ENCODE assay signal across 13 cellular contexts in the genomic region with DNA sequence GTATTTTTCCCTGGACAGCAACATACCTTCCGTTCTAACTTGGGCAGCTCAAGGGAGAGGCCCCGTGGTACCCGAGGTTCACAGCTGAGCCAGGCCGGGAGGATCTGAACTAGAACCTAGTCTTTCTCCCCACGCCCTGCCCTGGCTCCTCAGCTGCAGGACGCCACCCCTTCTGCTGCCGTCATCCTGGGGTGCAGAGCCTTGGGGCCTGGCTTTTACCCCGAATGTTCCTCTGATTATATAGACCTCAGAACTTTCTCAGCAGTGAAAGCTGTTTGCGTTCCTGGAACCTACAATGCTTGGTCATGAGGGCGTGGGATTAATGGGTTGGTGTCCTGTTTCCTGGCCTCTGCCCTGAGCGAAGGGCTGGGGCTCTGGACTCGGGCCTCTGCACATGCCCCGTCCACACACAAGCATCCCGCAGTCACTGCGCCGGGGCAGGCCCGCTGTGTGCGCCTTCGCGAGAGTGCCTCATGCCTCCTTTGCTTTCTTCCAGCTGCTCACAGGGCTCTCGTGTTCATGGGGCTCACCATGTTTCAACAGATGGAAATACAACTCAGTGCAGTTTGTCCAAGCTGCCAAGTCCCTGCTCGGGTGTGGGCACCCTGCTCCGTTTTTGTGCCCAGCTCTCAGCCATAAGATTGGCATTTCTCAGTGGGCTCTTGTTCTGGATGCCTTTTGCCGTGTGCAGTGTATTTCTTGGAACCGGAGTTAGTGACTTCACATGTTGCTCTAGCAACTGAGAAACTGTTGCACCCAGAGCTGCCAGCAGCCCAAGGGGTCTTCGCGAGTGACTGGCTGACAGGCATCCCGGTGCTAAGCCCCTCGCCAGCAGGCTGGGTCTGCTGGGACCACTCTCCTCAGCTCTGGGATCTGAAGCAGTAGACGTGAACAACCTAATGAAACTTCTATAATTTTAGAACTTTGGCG. TPM values are rescaled to one million over a fixed set of nuclear protein-coding genes. Genes with fewer than 3 reads are reported as not detected.
DNase-seq lines count a peak whose midpoint lies in the region; ATAC-seq and TF ChIP-seq lines count a peak whose summit lies in the region.
"Had no signal": no experiment of that assay in that cellular context is flagged by ENCODE, and none has a peak within 500 bp of the region (broad histone marks: within the 10 kb centered on the region; RNA-seq: fewer than 3 reads in every experiment).

No MANE protein-coding gene starts in this region.

- H3K9me3 ChIP-seq in SJCRH30 (replicated peaks) (no peaks in the 10 kb centered on the region), esophagus muscularis mucosa (no peaks in the 10 kb centered on the region), muscle layer of duodenum (ENCODE audit: control insufficient read depth in 1 of 2, low read length in 2 of 2) (no peaks in the 10 kb centered on the region), thoracic aorta (no peaks in the 10 kb centered on the region), endodermal cell (ENCODE audit: control insufficient read depth, low read length) (no peaks in the 10 kb centered on the region)

- no peak overlapping the region for H3K9ac ChIP-seq in endodermal cell (ENCODE audit: extremely low read depth, low read length, poor library complexity, severe bottlenecking)

- H3K4me3 Mint-ChIP-seq in endodermal cell, result no peak overlapping the region
- H3K4me3 Mint-ChIP-seq in activated CD8-positive, alpha-beta T cell treated with anti-CD3 and anti-CD28 coated beads for 36 hours, result no peak overlapping the region

- H3K4me3 ChIP-seq in SJCRH30 (no peak overlapping the region), esophagus muscularis mucosa (peak overlapping the region in 3 of 4 donors; percentile 35 to 46 (median 39)), muscle layer of duodenum (ENCODE audit: low read depth in 1 of 2, low read length in 2 of 2) (peak overlapping the region in 1 of 2 donors; percentile 34), thoracic aorta (peak overlapping the region; percentile 64), endodermal cell (ENCODE audit: low read length) (no peak overlapping the region)

- intact Hi-C loops in esophagus muscularis mucosa (cut with DNase I), result no loop called here
- intact Hi-C loops in activated CD8-positive, alpha-beta T cell treated with anti-CD3 and anti-CD28 coated beads for 36 hours (cut with micrococcal nuclease), result no loop called here

- TF ChIP-seq EP300 in esophagus muscularis mucosa (IDR thresholded peaks at IDR 0.05), result peak; percentile 29

- no peak for TF ChIP-seq POLR2A in esophagus muscularis mucosa (IDR thresholded peaks at IDR 0.05; ENCODE audit: low read depth)

- peaks cover 42% of the 10 kb centered on the region for H3K36me3 Mint-ChIP-seq in endodermal cell (ENCODE audit: low read depth)
- H3K36me3 Mint-ChIP-seq in activated CD8-positive, alpha-beta T cell treated with anti-CD3 and anti-CD28 coated beads for 36 hours (ENCODE audit: low read depth), result no peaks in the 10 kb centered on the region

- H3K36me3 ChIP-seq in SJCRH30, result peaks cover 27% of the 10 kb centered on the region
- peaks cover 5 to 77% (median 52%) of the 10 kb centered on the region in 4 donors for H3K36me3 ChIP-seq in esophagus muscularis mucosa
- H3K36me3 ChIP-seq in muscle layer of duodenum (ENCODE audit: control insufficient read depth in 1 of 2, insufficient read depth in 2 of 2, low read length in 2 of 2), result peaks cover 7 to 12% of the 10 kb centered on the region in 2 donors
- peaks cover 10% of the 10 kb centered on the region for H3K36me3 ChIP-seq in thoracic aorta
- H3K36me3 ChIP-seq in endodermal cell (ENCODE audit: control insufficient read depth, insufficient read depth, low read length), result peaks cover 12% of the 10 kb centered on the region

- H3K27me3 ChIP-seq in SJCRH30 (no peaks in the 10 kb centered on the region), esophagus muscularis mucosa (no peaks in the 10 kb centered on the region), muscle layer of duodenum (ENCODE audit: low read depth, low read length) (no peaks in the 10 kb centered on the region), thoracic aorta (replicated peaks; ENCODE audit: insufficient read depth) (no peaks in the 10 kb centered on the region), endodermal cell (ENCODE audit: control insufficient read depth, insufficient read depth, low read length, poor library complexity, severe bottlenecking) (no peaks in the 10 kb centered on the region)

- H3K4me1 Mint-ChIP-seq in endodermal cell, result peaks cover 17% of the 10 kb centered on the region
- peaks cover 1% of the 10 kb centered on the region for H3K4me1 Mint-ChIP-seq in activated CD8-positive, alpha-beta T cell treated with anti-CD3 and anti-CD28 coated beads for 36 hours (ENCODE audit: low read depth)

- CTCF ChIA-PET in activated CD8-positive, alpha-beta T cell treated with anti-CD3 and anti-CD28 coated beads for 36 hours (lab: Charles Lee), result no interaction called here

- H3K27me3 Mint-ChIP-seq in endodermal cell (ENCODE audit: insufficient read depth), result no peaks in the 10 kb centered on the region
- no peaks in the 10 kb centered on the region for H3K27me3 Mint-ChIP-seq in activated CD8-positive, alpha-beta T cell treated with anti-CD3 and anti-CD28 coated beads for 36 hours

- DNase-seq in SJCRH30 (no peak), esophagus muscularis mucosa (ENCODE audit: extremely low spot score) (no peak), thoracic aorta (ENCODE audit: low spot score) (peak; percentile 47), endodermal cell (no peak), NCI-H82 treated with DMSO at 0.1 percent for 48 hours (lab: John Stamatoyannopoulos, UW; ENCODE audit: unreplicated experiment) (no peak)
- no peak for DNase-seq in activated CD8-positive, alpha-beta T cell treated with anti-CD3 and anti-CD28 coated beads for 36 hours
- DNase-seq: activated gamma-delta T cell treated with Interleukin-2 at 50 U/mL for 16 hours, cerebellar nuclear complex, DND-41, MM.1S, NCI-H2171 had no signal

- peaks cover 24% of the 10 kb centered on the region for H3K4me1 ChIP-seq in SJCRH30
- peaks cover 50 to 100% (median 100%) of the 10 kb centered on the region in 4 donors for H3K4me1 ChIP-seq in esophagus muscularis mucosa
- peaks cover 8 to 83% of the 10 kb centered on the region in 2 donors for H3K4me1 ChIP-seq in muscle layer of duodenum (ENCODE audit: control insufficient read depth in 1 of 2, insufficient read depth in 2 of 2, low read length in 2 of 2)
- H3K4me1 ChIP-seq in thoracic aorta (ENCODE audit: control insufficient read depth in 1 of 2, low read depth in 2 of 2), result peaks cover 32 to 62% of the 10 kb centered on the region in 2 donors
- H3K4me1 ChIP-seq in endodermal cell (ENCODE audit: control insufficient read depth, insufficient read depth, low read length), result peaks cover 14% of the 10 kb centered on the region

- peak; percentile 54 for ATAC-seq in thoracic aorta (ENCODE audit: insufficient number of reproducible peaks, low FRiP score, low read depth)
- no peak for ATAC-seq in GM18511 (IDR thresholded peaks at IDR 0.05; ENCODE audit: unreplicated experiment)
- no peak for ATAC-seq in activated CD8-positive, alpha-beta T cell treated with anti-CD3 and anti-CD28 coated beads for 36 hours

- H3K9me3 Mint-ChIP-seq in endodermal cell, result no peaks in the 10 kb centered on the region
- H3K9me3 Mint-ChIP-seq in activated CD8-positive, alpha-beta T cell treated with anti-CD3 and anti-CD28 coated beads for 36 hours, result no peaks in the 10 kb centered on the region

- H3K27ac ChIP-seq in SJCRH30, result peak overlapping the region; percentile 74
- peak overlapping the region; percentile 97 to 98 (median 98) for H3K27ac ChIP-seq in esophagus muscularis mucosa (replicated peaks in 1 of 4)
- peak overlapping the region; percentile 87 for H3K27ac ChIP-seq in muscle layer of duodenum (ENCODE audit: low read length)
- H3K27ac ChIP-seq in thoracic aorta, result peak overlapping the region; percentile 95 to 96
- H3K27ac ChIP-seq in endodermal cell (ENCODE audit: low read depth, low read length), result no peak overlapping the region

- TF ChIP-seq CTCF in esophagus muscularis mucosa (IDR thresholded peaks at IDR 0.05) (no peak), thoracic aorta (IDR thresholded peaks at IDR 0.05) (no peak), endodermal cell (conservative IDR thresholded peaks at IDR 0.05) (no peak)
- TF ChIP-seq CTCF in activated CD8-positive, alpha-beta T cell treated with anti-CD3 and anti-CD28 coated beads for 36 hours (IDR thresholded peaks at IDR 0.05), result no peak

- no peak overlapping the region for H3K27ac Mint-ChIP-seq in endodermal cell
- H3K27ac Mint-ChIP-seq in activated CD8-positive, alpha-beta T cell treated with anti-CD3 and anti-CD28 coated beads for 36 hours, result no peak overlapping the region

- 61% methylated on average over 19 of the region's 31 CpGs for WGBS in esophagus muscularis mucosa
- 89 to 91% methylated on average over 26 to 31 of the region's 31 CpGs for WGBS in endodermal cell (ENCODE audit: insufficient coverage in 1 of 2, insufficient read length in 1 of 2), 2 experiments

- POLR2A ChIA-PET in activated CD8-positive, alpha-beta T cell treated with anti-CD3 and anti-CD28 coated beads for 36 hours (lab: Charles Lee), result no interaction called here

RNA-seq across cellular contexts. Expression of a gene that starts 20.4 kb away (rescaled TPM):
- total RNA-seq in SJCRH30 (2014; rRNA removed; shearing (Covaris generic)), result 22.8 and 23.7 TPM in 2 replicates
- 1,000 to 10,000 TPM; 1,866 to 2,563 (median 2,454) TPM for total RNA-seq in esophagus muscularis mucosa
- 100 to 1,000 TPM in 1 of 2 donors, 10 to 100 TPM in 1; 60.9 to 102 TPM for total RNA-seq in thoracic aorta
- total RNA-seq in endodermal cell, result 10 to 100 TPM in 1 of 2 donors, 1 to 10 TPM in 1; 2.3 to 12.5 TPM
- 2.0 TPM for polyA plus RNA-seq in endodermal cell (2013, experiment 1 of 2)
- 2.5 TPM for polyA plus RNA-seq in endodermal cell (2013, experiment 2 of 2)
- under 1 TPM; 0.63 to 0.69 TPM for total RNA-seq in activated CD8-positive, alpha-beta T cell treated with anti-CD3 and anti-CD28 coated beads for 36 hours

Comparison
In these comparisons a context has a peak if more than half of its experiments do, and no peak if none do; other contexts are left out.
1. H3K4me3 ChIP-seq: peak in esophagus muscularis mucosa (3 of 4) and thoracic aorta (single experiment); none in SJCRH30 (single experiment) and endodermal cell (single experiment).
2. RNA of a gene that starts 20.4 kb away (total RNA-seq): 1,866 to 2,563 TPM in esophagus muscularis mucosa; 60.9 to 102 TPM in thoracic aorta, 22.8 to 23.7 TPM in SJCRH30, 2.3 to 12.5 TPM in endodermal cell and 0.63 to 0.69 TPM in activated CD8-positive, alpha-beta T cell treated with anti-CD3 and anti-CD28 coated beads for 36 hours; every median in the first group is over 10 times any median in the second.